ENCODE assay signal across 9 cellular contexts in the genomic region with DNA sequence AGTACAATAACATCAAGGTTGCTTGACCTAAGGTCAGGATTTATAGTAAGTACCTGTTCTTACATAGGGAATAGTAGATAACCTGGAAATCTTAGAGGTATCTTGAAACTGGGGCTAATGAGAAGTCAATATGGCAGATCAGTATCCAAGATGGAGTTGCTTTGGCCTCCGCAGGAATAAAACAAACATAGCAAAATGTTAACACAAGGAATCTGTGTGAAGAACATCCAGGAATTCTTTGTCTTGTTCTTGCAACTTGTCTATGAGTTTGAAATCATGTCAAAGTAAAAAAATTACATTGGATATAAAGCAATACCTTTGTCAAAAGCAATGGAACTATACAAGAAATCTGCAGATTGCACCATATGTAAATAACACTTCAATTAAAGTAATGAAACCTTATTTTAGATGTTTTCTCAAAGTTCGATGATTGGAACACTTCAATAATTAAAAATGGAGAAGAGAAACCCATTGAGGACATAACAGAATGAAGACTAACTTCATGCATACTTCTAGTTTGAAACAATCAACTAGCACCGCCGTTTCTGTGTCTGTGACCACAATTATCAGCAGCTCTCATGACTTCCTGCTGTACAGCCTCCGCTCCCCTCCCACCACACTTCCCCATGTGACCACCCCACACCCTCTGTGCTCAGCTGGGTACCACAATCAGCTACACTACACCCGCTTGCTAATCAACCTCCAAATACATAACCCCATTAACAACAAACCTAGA. TPM values are rescaled to one million over a fixed set of nuclear protein-coding genes. Genes with fewer than 3 reads are reported as not detected.
A peak's percentile ranks its signal among the peaks of the same experiment; 100 is the strongest.
DNase-seq lines count a peak whose midpoint lies in the region; ATAC-seq, FAIRE-seq and TF ChIP-seq lines count a peak whose summit lies in the region.
"Had no signal": no experiment of that assay in that cellular context is flagged by ENCODE, and none has a peak within 500 bp of the region (broad histone marks: within the 10 kb centered on the region; RNA-seq: fewer than 3 reads in every experiment).

No MANE protein-coding gene starts in this region.

- no peak for FAIRE-seq in small intestine (lab: Jason Lieb, UNC)

- H3K27ac ChIP-seq in small intestine (ENCODE audit: low read depth in 1 of 2, low read length in 1 of 2) = no peak overlapping the region
- no peak overlapping the region for H3K27ac ChIP-seq in vagina
- H3K27ac ChIP-seq: body of pancreas had no signal

- TF ChIP-seq POLR2A in vagina (IDR thresholded peaks at IDR 0.05) = no peak

- intact Hi-C loops in vagina (cut with DNase I) = no loop called here

- H3K4me3 ChIP-seq in small intestine (ENCODE audit: low read depth in 1 of 2, low read length in 2 of 2) (no peak overlapping the region), vagina (no peak overlapping the region)
- H3K4me3 ChIP-seq: body of pancreas had no signal

- ATAC-seq in GM19468 (IDR thresholded peaks at IDR 0.05; ENCODE audit: extremely low read depth, unreplicated experiment) = peak; percentile 92
- peak; percentile 99 for ATAC-seq in HG03521 (IDR thresholded peaks at IDR 0.05; ENCODE audit: unreplicated experiment)
- ATAC-seq: body of pancreas had no signal

- H3K27me3 ChIP-seq in small intestine (ENCODE audit: control insufficient read depth in 2 of 2, insufficient read depth in 2 of 2, low read length in 2 of 2) = no peaks in the 10 kb centered on the region
- H3K27me3 ChIP-seq in vagina = no peaks in the 10 kb centered on the region
- H3K27me3 ChIP-seq: body of pancreas had no signal

- TF ChIP-seq CTCF in vagina (IDR thresholded peaks at IDR 0.05) = no peak

- H3K36me3 ChIP-seq in small intestine (ENCODE audit: control insufficient read depth in 2 of 2, insufficient read depth in 2 of 2, low read length in 2 of 2) = no peaks in the 10 kb centered on the region
- peaks cover 0 to 6% of the 10 kb centered on the region in 2 donors for H3K36me3 ChIP-seq in vagina

- 66 to 87% (median 68%) methylated on average over 6 of the region's 6 CpGs for WGBS in small intestine, 3 donors

- no peaks in the 10 kb centered on the region for H3K4me1 ChIP-seq in small intestine (ENCODE audit: control insufficient read depth in 2 of 2, insufficient read depth in 1 of 2, low read depth in 1 of 2, low read length in 1 of 2)
- no peaks in the 10 kb centered on the region for H3K4me1 ChIP-seq in vagina
- H3K4me1 ChIP-seq: body of pancreas had no signal

- H3K9me3 ChIP-seq in small intestine (ENCODE audit: control insufficient read depth, low read depth) = no peaks in the 10 kb centered on the region
- no peaks in the 10 kb centered on the region for H3K9me3 ChIP-seq in vagina
- H3K9me3 ChIP-seq: body of pancreas had no signal

- peak; percentile 59 for DNase-seq in CMK (ENCODE audit: low read depth)
- DNase-seq in activated CD8-positive, alpha-beta memory T cell treated with anti-CD3 and anti-CD28 coated beads for 24 hours = peak; percentile 60
- peak; percentile 42 for DNase-seq in small intestine
- no peak for DNase-seq in vagina (ENCODE audit: extremely low spot score in 2 of 2)
- no peak for DNase-seq in D341Med (ENCODE audit: low spot score)
- no peak for DNase-seq in RKO (ENCODE audit: low spot score)

RNA-seq across cellular contexts. Expression of a gene that starts 27.6 kb away (rescaled TPM):
- 10 to 100 TPM; 11.2 to 13.5 (median 13.2) TPM for polyA plus RNA-seq in small intestine
- 3.7 TPM for total RNA-seq in vagina

RNA-seq across cellular contexts. Expression of a gene that starts 27.8 kb away (rescaled TPM):
- 1,000 to 10,000 TPM in 1 of 3 donors, 100 to 1,000 TPM in 2; 483 to 1,006 (median 665) TPM for polyA plus RNA-seq in small intestine
- total RNA-seq in vagina = 117 TPM

Comparison
In these comparisons a context has a peak if more than half of its experiments do, and no peak if none do; other contexts are left out.
1. DNase-seq: peak in CMK (single experiment), activated CD8-positive, alpha-beta memory T cell treated with anti-CD3 and anti-CD28 coated beads for 24 hours (single experiment) and small intestine (single experiment); none in vagina (0 of 2), D341Med (single experiment) and RKO (single experiment).